ENCODE assay signal across 8 cellular contexts in genomic region chr3:150762662-150763121, GRCh38. TPM values are rescaled to one million over a fixed set of nuclear protein-coding genes. Genes with fewer than 3 reads are reported as not detected.
DNase-seq lines count a peak whose midpoint lies in the region; ATAC-seq and TF ChIP-seq lines count a peak whose summit lies in the region.

No MANE protein-coding gene starts in this region.

- peaks cover 36% of the 10 kb centered on the region for H3K36me3 Mint-ChIP-seq in T-helper 1 cell treated with Interleukin-12 subunit alpha and Interleukin-12 subunit beta and Interleukin-4 antibody, amounts not matched to agents 30 μg/mL and 1 μg/mL, for 36 hours (ENCODE audit: low read depth)
- H3K36me3 Mint-ChIP-seq in MCF 10A (ENCODE audit: insufficient read depth, unreplicated experiment): peaks cover 15% of the 10 kb centered on the region

- peak overlapping the region; percentile 95 for H3K4me3 Mint-ChIP-seq in T-helper 1 cell treated with Interleukin-12 subunit alpha and Interleukin-12 subunit beta and Interleukin-4 antibody, amounts not matched to agents 30 μg/mL and 1 μg/mL, for 36 hours
- H3K4me3 Mint-ChIP-seq in MCF 10A (ENCODE audit: unreplicated experiment): peak overlapping the region; percentile 91

- H3K4me3 ChIP-seq in mucosa of stomach (ENCODE audit: low read length): peak overlapping the region; percentile 75

- no peak for DNase-seq in T-helper 1 cell
- no peak for DNase-seq in MCF 10A (ENCODE audit: unreplicated experiment)
- DNase-seq in iPS-NIHi11 (ENCODE audit: low spot score): no peak
- no peak for DNase-seq in 8988T

- H3K27me3 Mint-ChIP-seq in T-helper 1 cell treated with Interleukin-12 subunit alpha and Interleukin-12 subunit beta and Interleukin-4 antibody, amounts not matched to agents 30 μg/mL and 1 μg/mL, for 36 hours (ENCODE audit: low read depth): no peaks in the 10 kb centered on the region
- no peaks in the 10 kb centered on the region for H3K27me3 Mint-ChIP-seq in MCF 10A (ENCODE audit: insufficient read depth, unreplicated experiment)

- H3K9me3 Mint-ChIP-seq in T-helper 1 cell treated with Interleukin-12 subunit alpha and Interleukin-12 subunit beta and Interleukin-4 antibody, amounts not matched to agents 30 μg/mL and 1 μg/mL, for 36 hours: no peaks in the 10 kb centered on the region
- no peaks in the 10 kb centered on the region for H3K9me3 Mint-ChIP-seq in MCF 10A (ENCODE audit: unreplicated experiment)

- intact Hi-C loops in MCF 10A (cut with micrococcal nuclease): loop anchor here (1.0 to 5.0 kb wide), 3 partner anchors 160 to 384 kb away; partner anchors contain the start of genes EIF2A, SELENOT and SERP1

- ATAC-seq in HG03280 (IDR thresholded peaks at IDR 0.05; ENCODE audit: unreplicated experiment) (peak; percentile 5), esophagus mucosa (no peak)

- H3K9me3 ChIP-seq in mucosa of stomach (ENCODE audit: control insufficient read depth, low read length): no peaks in the 10 kb centered on the region

- H3K4me1 ChIP-seq in mucosa of stomach (ENCODE audit: control insufficient read depth, insufficient read depth, low read length): peaks cover 18% of the 10 kb centered on the region

- BruUV-seq in MCF 10A (replicated peaks; lab: Mats Ljungman, UMichigan): no TSS peak

- peaks cover 5% of the 10 kb centered on the region for H3K36me3 ChIP-seq in mucosa of stomach (ENCODE audit: control insufficient read depth, insufficient read depth, low read length)

- H3K27ac Mint-ChIP-seq in T-helper 1 cell treated with Interleukin-12 subunit alpha and Interleukin-12 subunit beta and Interleukin-4 antibody, amounts not matched to agents 30 μg/mL and 1 μg/mL, for 36 hours: no peak overlapping the region
- peak overlapping the region; percentile 97 for H3K27ac Mint-ChIP-seq in MCF 10A (ENCODE audit: low read depth, unreplicated experiment)

- H3K9ac ChIP-seq in mucosa of stomach (ENCODE audit: low read length): peak overlapping the region; percentile 83

- no peaks in the 10 kb centered on the region for H3K27me3 ChIP-seq in mucosa of stomach (ENCODE audit: control insufficient read depth, insufficient read depth, low read length)

- no peak for TF ChIP-seq CTCF in MCF 10A (IDR thresholded peaks at IDR 0.05; ENCODE audit: unreplicated experiment)

- peaks cover 58% of the 10 kb centered on the region for H3K4me1 Mint-ChIP-seq in T-helper 1 cell treated with Interleukin-12 subunit alpha and Interleukin-12 subunit beta and Interleukin-4 antibody, amounts not matched to agents 30 μg/mL and 1 μg/mL, for 36 hours (ENCODE audit: low read depth)
- peaks cover 29% of the 10 kb centered on the region for H3K4me1 Mint-ChIP-seq in MCF 10A (ENCODE audit: insufficient read depth, unreplicated experiment)

- POLR2A ChIA-PET in MCF 10A (lab: Yijun Ruan, JAX): interaction anchor here (0.6 to 6.5 kb wide), 23 partner anchors 10 to 791 kb away, joined by 3 to 70 read pairs (median 5); partner anchors contain the start of genes EIF2A, SELENOT and SERP1

- CTCF ChIA-PET in MCF 10A (lab: Yijun Ruan, JAX): interaction anchor here (0.6 to 7.7 kb wide), 15 partner anchors 9 to 1418 kb away, joined by 3 to 59 read pairs (median 7); partner anchors contain the start of gene ERICH6

RNA-seq across cellular contexts. Expression of gene SIAH2, which starts 0.3 kb away (rescaled TPM):
- total RNA-seq in MCF 10A (2022) (20.0 and 35.4 TPM in 2 replicates), esophagus mucosa (44.8 TPM)

RNA-seq across cellular contexts. Expression of gene ERICH6, which starts 59.0 kb away (rescaled TPM):
- total RNA-seq in MCF 10A (2022): not detected in 2 replicates
- total RNA-seq in esophagus mucosa: not detected
